Comparison of ENCODE assay signal across 9 cellular contexts in the genomic region with DNA sequence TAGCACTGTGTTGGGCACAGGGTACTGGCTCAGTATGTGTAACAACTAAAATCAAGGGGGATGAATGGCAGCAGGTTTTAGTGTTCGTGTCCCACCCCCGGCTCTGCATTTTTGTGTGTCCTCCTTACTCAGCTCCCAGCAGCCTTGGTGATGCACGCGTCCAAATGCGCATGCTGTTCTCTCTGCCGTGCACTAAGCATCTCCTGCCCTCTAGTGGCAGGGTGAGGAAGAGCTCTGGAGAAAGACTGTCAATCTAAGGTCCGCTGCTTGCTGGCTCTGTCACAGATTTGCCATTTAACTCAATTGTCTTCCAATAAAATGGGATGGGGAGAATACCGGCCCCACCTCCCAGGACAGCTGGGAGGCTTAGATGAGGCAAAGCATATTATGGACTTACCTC.
DNase-seq lines count a peak whose midpoint lies in the region; ATAC-seq and TF ChIP-seq lines count a peak whose summit lies in the region.
"Had no signal": no experiment of that assay in that cellular context is flagged by ENCODE, and none has a peak within 500 bp of the region (broad histone marks: within the 10 kb centered on the region; RNA-seq: fewer than 3 reads in every experiment).

No MANE protein-coding gene starts in this region.

- no peak overlapping the region for H3K18ac ChIP-seq in trophoblast cell (ENCODE audit: low read length)

- no peaks in the 10 kb centered on the region for H3K79me1 ChIP-seq in trophoblast cell (ENCODE audit: low read length)

- no peak overlapping the region for H3K4me2 ChIP-seq in MM.1S (ENCODE audit: low read depth, low read length)
- no peak overlapping the region for H3K4me2 ChIP-seq in trophoblast cell (ENCODE audit: low read length)

- ATAC-seq in HG02759 (IDR thresholded peaks at IDR 0.05; ENCODE audit: unreplicated experiment): no peak
- ATAC-seq: naive thymus-derived CD4-positive, alpha-beta T cell had no signal

- peak; percentile 66 for TF ChIP-seq CTCF in MM.1S (IDR thresholded peaks at IDR 0.05; ENCODE audit: low read length)

- no peaks in the 10 kb centered on the region for H3F3A ChIP-seq in MM.1S (ENCODE audit: insufficient read depth, low read length)

- H4K8ac ChIP-seq in trophoblast cell (ENCODE audit: low read depth, low read length): no peak overlapping the region

- H4K12ac ChIP-seq in trophoblast cell (ENCODE audit: low read depth, low read length): no peak overlapping the region

- no peak overlapping the region for H3K23ac ChIP-seq in trophoblast cell (ENCODE audit: low read length)

- no peaks in the 10 kb centered on the region for H4K20me1 ChIP-seq in MM.1S (ENCODE audit: insufficient read depth, low read length)

- no peaks in the 10 kb centered on the region for H3K9me3 ChIP-seq in MM.1S (replicated peaks; ENCODE audit: insufficient read depth, low read length)
- H3K9me3 ChIP-seq in trophoblast cell (ENCODE audit: insufficient read depth, low read depth, low read length): peaks cover 4% of the 10 kb centered on the region

- H2BK5ac ChIP-seq in trophoblast cell (ENCODE audit: low read depth, low read length, poor library complexity): no peak overlapping the region

- H3K27me3 ChIP-seq in MM.1S (replicated peaks; ENCODE audit: insufficient read depth, low read length) (peaks cover 77% of the 10 kb centered on the region), trophoblast cell (ENCODE audit: insufficient read depth, low read length) (no peaks in the 10 kb centered on the region)

- H3K9ac ChIP-seq in MM.1S (ENCODE audit: low read length): no peak overlapping the region
- no peak overlapping the region for H3K9ac ChIP-seq in trophoblast cell (ENCODE audit: low read length)

- WGBS in trophoblast cell (ENCODE audit: extremely low coverage, insufficient coverage, insufficient read length): no CpG with 5 or more reads among the region's 8 CpGs

- peak; percentile 34 for DNase-seq in SKM-1 treated with dmso at 0.1 percent for 144 hours (lab: John Stamatoyannopoulos, UW; ENCODE audit: unreplicated experiment)
- DNase-seq in SKM-1 (lab: John Stamatoyannopoulos, UW; ENCODE audit: unreplicated experiment): no peak
- peak; percentile 47 for DNase-seq in MM.1S
- DNase-seq in dermis blood vessel endothelial cell: peak; percentile 62
- DNase-seq in trophoblast cell: peak; percentile 12 to 79
- DNase-seq in NCI-H526 treated with DMSO at 0.1 percent for 48 hours (lab: John Stamatoyannopoulos, UW): no peak
- no peak for DNase-seq in HCEC 1CT

- H4K91ac ChIP-seq in trophoblast cell (ENCODE audit: low read depth, low read length): no peak overlapping the region

- peaks cover 13% of the 10 kb centered on the region for H3K4me1 ChIP-seq in MM.1S (ENCODE audit: low read length)
- H3K4me1 ChIP-seq in trophoblast cell (ENCODE audit: control insufficient read depth in 1 of 2, insufficient read depth in 2 of 2, low read length in 2 of 2): peaks cover 2 to 3% of the 10 kb centered on the region in 2 experiments

- H3K14ac ChIP-seq in trophoblast cell (ENCODE audit: low read length): no peak overlapping the region

- H3K27ac ChIP-seq in MM.1S (ENCODE audit: low read length) (no peak overlapping the region), trophoblast cell (ENCODE audit: low read depth, low read length) (no peak overlapping the region)

- H3K36me3 ChIP-seq in MM.1S (replicated peaks; ENCODE audit: insufficient read depth, low read length): no peaks in the 10 kb centered on the region
- no peaks in the 10 kb centered on the region for H3K36me3 ChIP-seq in trophoblast cell (ENCODE audit: control insufficient read depth in 1 of 2, insufficient read depth in 2 of 2, low read length in 2 of 2)

- H3K9me2 ChIP-seq in MM.1S (replicated peaks; ENCODE audit: insufficient read depth, low read length): no peaks in the 10 kb centered on the region

- H3K79me2 ChIP-seq in MM.1S (ENCODE audit: low read length): no peaks in the 10 kb centered on the region
- H3K79me2 ChIP-seq in trophoblast cell (ENCODE audit: control insufficient read depth, insufficient read depth, low read length, poor library complexity): no peaks in the 10 kb centered on the region

- no peak overlapping the region for H2AK5ac ChIP-seq in trophoblast cell (ENCODE audit: low read length)

- H2BK120ac ChIP-seq in trophoblast cell (ENCODE audit: insufficient read depth, low read length, poor library complexity): no peak overlapping the region

- no peak overlapping the region for H3K4ac ChIP-seq in trophoblast cell (ENCODE audit: low read depth, low read length)

- H2AFZ ChIP-seq in MM.1S (ENCODE audit: low read length) (no peak overlapping the region), trophoblast cell (ENCODE audit: insufficient read depth, low read length, poor library complexity) (no peak overlapping the region)

- H2BK12ac ChIP-seq in trophoblast cell (ENCODE audit: low read length): no peak overlapping the region

- H3K4me3 ChIP-seq in MM.1S (ENCODE audit: low read length): no peak overlapping the region
- H3K4me3 ChIP-seq in trophoblast cell (ENCODE audit: low read depth, low read length): no peak overlapping the region

Comparison
In these comparisons a context has a peak if more than half of its experiments do, and no peak if none do; other contexts are left out.
1. DNase-seq: peak in SKM-1 treated with dmso at 0.1 percent for 144 hours (single experiment), MM.1S (single experiment), dermis blood vessel endothelial cell (single experiment) and trophoblast cell (2 of 2); none in SKM-1 (single experiment), NCI-H526 treated with DMSO at 0.1 percent for 48 hours (single experiment) and HCEC 1CT (single experiment).